ENCODE assay signal across 1 cellular context in genomic region chr12:753401-754237, GRCh38.
TF ChIP-seq lines count a peak whose summit lies in the region.

No MANE protein-coding gene starts in this region.

TF ChIP-seq in GM12878, 131 proteins besides CTCF, POLR2A, EP300 and RAD21 (continued from another document and continues in another):
- TF ChIP-seq CUX1 (IDR thresholded peaks at IDR 0.05; ENCODE audit: insufficient replicate concordance, low read depth, low read length) (no peak), WRNIP1 (IDR thresholded peaks at IDR 0.05; ENCODE audit: borderline replicate concordance, low read depth, low read length) (no peak), TCF12 (IDR thresholded peaks at IDR 0.05; ENCODE audit: low read depth, low read length) (no peak), DPF2 (IDR thresholded peaks at IDR 0.05) (0 out of 2 replicates have a peak, but pooled peaks have one; percentile 44), SMAD5 (IDR thresholded peaks at IDR 0.05; ENCODE audit: low read depth) (no peak), ESRRA (IDR thresholded peaks at IDR 0.05; ENCODE audit: low read length) (no peak), SMAD1 (IDR thresholded peaks at IDR 0.05; ENCODE audit: low read depth, partially characterized antibody) (no peak), IRF5 (IDR thresholded peaks at IDR 0.05; ENCODE audit: borderline replicate concordance) (no peak), ATF3 (IDR thresholded peaks at IDR 0.05; ENCODE audit: borderline replicate concordance, extremely low read depth, low read depth, low read length) (no peak), ZBTB4 (CRISPR knock-in tag; IDR thresholded peaks at IDR 0.05) (no peak), MYB (IDR thresholded peaks at IDR 0.05; ENCODE audit: borderline replicate concordance, low read depth, low read length) (no peak), GABPA (IDR thresholded peaks at IDR 0.05; ENCODE audit: low read depth) (no peak), RAD51 (IDR thresholded peaks at IDR 0.05) (no peak), MEF2B (IDR thresholded peaks at IDR 0.05; ENCODE audit: partially characterized antibody, poor library complexity, severe bottlenecking) (peak; percentile 76), CREM (IDR thresholded peaks at IDR 0.05; ENCODE audit: low read depth) (no peak), CBFB (IDR thresholded peaks at IDR 0.05; ENCODE audit: low read depth) (0 out of 2 replicates have a peak, but pooled peaks have one; percentile 37), RB1 (IDR thresholded peaks at IDR 0.05; ENCODE audit: borderline replicate concordance) (no peak), GATAD2B (conservative IDR thresholded peaks at IDR 0.05; ENCODE audit: low read depth) (peak; percentile 43; the same call in 1 of the 2 replicates), JUND (IDR thresholded peaks at IDR 0.05; ENCODE audit: low read depth, low read length) (no peak), ETV6 (conservative IDR thresholded peaks at IDR 0.05 in 1 of 2, IDR thresholded peaks at IDR 0.05 in 1 of 2; ENCODE audit: borderline replicate concordance in 1 of 2, low read depth in 1 of 2) (no peak), IKZF1 (conservative IDR thresholded peaks at IDR 0.05) (peak; percentile 62), NKRF (conservative IDR thresholded peaks at IDR 0.05) (no peak), TAF1 (IDR thresholded peaks at IDR 0.05; ENCODE audit: borderline replicate concordance, low read depth, low read length) (0 out of 2 replicates have a peak, but pooled peaks have one; percentile 40), ZZZ3 (IDR thresholded peaks at IDR 0.05; ENCODE audit: control insufficient read depth, insufficient read length, low read depth) (no peak), PRDM15 (CRISPR knock-in tag; IDR thresholded peaks at IDR 0.05) (no peak), IRF3 (IDR thresholded peaks at IDR 0.05) (no peak), ZNF592 (IDR thresholded peaks at IDR 0.05) (no peak), HDAC6 (IDR thresholded peaks at IDR 0.05; ENCODE audit: unreplicated experiment) (no peak), FOS (IDR thresholded peaks at IDR 0.05; ENCODE audit: borderline replicate concordance, extremely low read depth, insufficient read length) (no peak), POLR2AphosphoS2 (IDR thresholded peaks at IDR 0.05; ENCODE audit: low read depth, low read length) (no peak), STAT1 (conservative IDR thresholded peaks at IDR 0.05) (no peak), POU2F2 (IDR thresholded peaks at IDR 0.05; ENCODE audit: borderline replicate concordance, low read depth, low read length) (no peak), ZBED1 (IDR thresholded peaks at IDR 0.05; ENCODE audit: borderline replicate concordance) (no peak), BHLHE40 (IDR thresholded peaks at IDR 0.05; ENCODE audit: borderline replicate concordance in 1 of 2, low read depth in 2 of 2, low read length in 1 of 2) (0 out of 4 replicates have a peak, but pooled peaks of 1 of the 2 experiments have one; percentile 28)
